8 cellular contexts compared by ENCODE assay signal in the genomic region with DNA sequence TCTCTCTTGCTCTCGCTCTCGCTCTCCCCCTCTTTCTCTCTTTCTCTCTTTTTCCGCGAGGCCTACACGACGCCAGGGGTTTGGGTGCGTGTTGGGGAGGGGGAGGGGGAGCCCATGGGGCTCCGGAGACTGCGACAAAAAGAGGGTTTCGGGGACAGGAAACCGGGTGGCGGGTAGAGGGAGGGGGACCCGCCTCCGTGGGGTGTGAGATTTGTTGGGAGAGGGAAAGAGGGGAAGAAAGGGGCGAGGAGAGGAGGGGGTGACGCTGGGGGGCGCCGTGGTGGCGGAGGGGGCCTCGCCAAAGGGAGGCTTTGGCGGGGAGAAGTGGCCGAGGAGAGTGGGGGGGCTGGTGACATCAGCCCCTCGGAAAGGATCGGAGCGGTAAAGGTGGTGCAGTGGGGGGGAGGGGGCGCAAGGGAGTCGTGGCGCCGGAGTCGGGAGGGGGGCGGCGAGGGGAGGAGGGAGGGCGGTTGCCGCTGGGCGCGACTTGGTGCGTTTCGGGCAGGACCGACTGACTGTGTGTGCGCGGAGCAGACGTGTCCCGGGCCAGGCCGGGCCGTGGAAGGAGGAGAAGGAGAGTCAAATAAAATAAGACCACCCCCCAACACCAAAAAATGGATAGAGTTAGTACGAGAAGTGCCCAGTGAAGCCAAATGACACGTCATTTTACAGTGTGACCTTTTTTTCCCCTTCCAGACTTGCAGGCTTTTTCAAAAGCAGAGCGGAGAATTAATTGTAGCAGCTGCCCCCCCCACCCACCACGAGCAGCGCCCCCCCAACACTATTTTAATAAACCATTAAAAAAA. TPM values are rescaled to one million over a fixed set of nuclear protein-coding genes. Genes with fewer than 3 reads are reported as not detected.
DNase-seq lines count a peak whose midpoint lies in the region; ATAC-seq and TF ChIP-seq lines count a peak whose summit lies in the region.

No MANE protein-coding gene starts in this region.

- H3K4me3 ChIP-seq in NB4 (ENCODE audit: low read depth, low read length), result peak overlapping the region; percentile 85

- intact Hi-C loops in sciatic nerve (cut with DNase I), result no loop called here

- DNase-seq in SHP77 (lab: John Stamatoyannopoulos, UW) (peak; percentile 54 to 57), SHP77 treated with DMSO at 0.1 percent for 48 hours (lab: John Stamatoyannopoulos, UW) (no peak), NB4 (ENCODE audit: low read depth) (peak; percentile 89), T-helper 22 cell (ENCODE audit: low read depth) (peak; percentile 61), anterior cingulate cortex (lab: John Stamatoyannopoulos, UW) (peak in 51 of 58 donors; percentile 23 to 78 (median 59)), hippocampal formation (lab: John Stamatoyannopoulos, UW) (peak; percentile 57 to 62), sciatic nerve (ENCODE audit: low spot score) (peak; percentile 86)

- ATAC-seq in sciatic nerve (peak; percentile 60), HG02973 (IDR thresholded peaks at IDR 0.05; ENCODE audit: unreplicated experiment) (no peak)

- TF ChIP-seq POLR2A in NB4 (IDR thresholded peaks at IDR 0.05; ENCODE audit: extremely low read depth, insufficient read length), result no peak

- TF ChIP-seq CTCF in NB4 (IDR thresholded peaks at IDR 0.05; ENCODE audit: low read depth, low read length), result no peak

RNA-seq across cellular contexts. Expression of a gene that starts 39.8 kb away (rescaled TPM):
- 617 TPM for total RNA-seq in sciatic nerve

RNA-seq across cellular contexts. Expression of a gene that starts 41.6 kb away (rescaled TPM):
- total RNA-seq in sciatic nerve, result 1.5 TPM
